In genomic region chr3:100090669-100091005, GRCh38 we compare ENCODE assay signal across 13 cellular contexts. TPM values are rescaled to one million over a fixed set of nuclear protein-coding genes. Genes with fewer than 3 reads are reported as not detected.
DNase-seq lines count a peak whose midpoint lies in the region; ATAC-seq and TF ChIP-seq lines count a peak whose summit lies in the region.
"Had no signal": no experiment of that assay in that cellular context is flagged by ENCODE, and none has a peak within 500 bp of the region (broad histone marks: within the 10 kb centered on the region; RNA-seq: fewer than 3 reads in every experiment).

No MANE protein-coding gene starts in this region.

- intact Hi-C loops in mucosa of descending colon (cut with DNase I, micrococcal nuclease), result no loop called here

- no peaks in the 10 kb centered on the region; the same call in 1 of the 2 replicates for H3F3A ChIP-seq in MM.1S (ENCODE audit: insufficient read depth, low read length)

- H3K9me3 ChIP-seq in MM.1S (replicated peaks; ENCODE audit: insufficient read depth, low read length), result no peaks in the 10 kb centered on the region
- no peaks in the 10 kb centered on the region for H3K9me3 ChIP-seq in mucosa of descending colon
- H3K9me3 ChIP-seq in effector memory CD4-positive, alpha-beta T cell (ENCODE audit: control insufficient read depth, low read length), result no peaks in the 10 kb centered on the region
- H3K9me3 ChIP-seq: thoracic aorta had no signal

- no peaks in the 10 kb centered on the region for H3K36me3 ChIP-seq in MM.1S (replicated peaks; ENCODE audit: insufficient read depth, low read length)
- H3K36me3 ChIP-seq in mucosa of descending colon (ENCODE audit: low read depth), result no peaks in the 10 kb centered on the region
- no peaks in the 10 kb centered on the region for H3K36me3 ChIP-seq in effector memory CD4-positive, alpha-beta T cell (ENCODE audit: control insufficient read depth, insufficient read depth, low read length)
- H3K36me3 ChIP-seq: thoracic aorta had no signal

- no peaks in the 10 kb centered on the region for H4K20me1 ChIP-seq in MM.1S (ENCODE audit: insufficient read depth, low read length)

- H3K4me1 ChIP-seq in MM.1S (ENCODE audit: low read length) (peaks cover 12% of the 10 kb centered on the region), mucosa of descending colon (ENCODE audit: low read depth) (no peaks in the 10 kb centered on the region)
- H3K4me1 ChIP-seq in effector memory CD4-positive, alpha-beta T cell (ENCODE audit: control insufficient read depth, insufficient read depth, low read length, poor library complexity, severe bottlenecking), result no peaks in the 10 kb centered on the region

- H3K4me2 ChIP-seq in MM.1S (ENCODE audit: low read depth, low read length), result no peak overlapping the region

- TF ChIP-seq CTCF in MM.1S (IDR thresholded peaks at IDR 0.05; ENCODE audit: low read length), result 0 out of 2 replicates have a peak, but pooled peaks have one; percentile 1
- no peak for TF ChIP-seq CTCF in mucosa of descending colon (IDR thresholded peaks at IDR 0.05)

- DNase-seq in MM.1S (no peak), mucosa of descending colon (no peak), NCI-H82 (lab: John Stamatoyannopoulos, UW) (no peak), NCI-H2029 treated with DMSO at 0.1 percent for 48 hours (lab: John Stamatoyannopoulos, UW) (no peak), NCI-H2227 treated with DMSO at 0.1 percent for 48 hours (lab: John Stamatoyannopoulos, UW) (no peak)
- no peak for DNase-seq in effector memory CD4-positive, alpha-beta T cell
- DNase-seq: activated T-cell treated with anti-CD3 and anti-CD28 coated beads, Interleukin-2, amount 50 U/mL, for 1 hour; cerebellar nuclear complex; NCI-H1105; NCI-H510A had no signal

- H3K79me2 ChIP-seq in MM.1S (ENCODE audit: low read length), result no peaks in the 10 kb centered on the region

- H3K27ac ChIP-seq in MM.1S (ENCODE audit: low read length), result no peak overlapping the region
- H3K27ac ChIP-seq in effector memory CD4-positive, alpha-beta T cell (ENCODE audit: insufficient read depth, low read length, poor library complexity, severe bottlenecking), result no peak overlapping the region
- H3K27ac ChIP-seq: thoracic aorta had no signal

- H3K27me3 ChIP-seq in MM.1S (replicated peaks; ENCODE audit: insufficient read depth, low read length), result no peaks in the 10 kb centered on the region
- H3K27me3 ChIP-seq in effector memory CD4-positive, alpha-beta T cell (replicated peaks; ENCODE audit: control insufficient read depth, insufficient read depth, low read length, poor library complexity, severe bottlenecking), result no peaks in the 10 kb centered on the region

- no peak overlapping the region for H3K9ac ChIP-seq in MM.1S (ENCODE audit: low read length)

- H3K4me3 ChIP-seq in MM.1S (ENCODE audit: low read length) (no peak overlapping the region), mucosa of descending colon (no peak overlapping the region)
- no peak overlapping the region for H3K4me3 ChIP-seq in effector memory CD4-positive, alpha-beta T cell (ENCODE audit: insufficient read depth, low read depth, low read length, poor library complexity, severe bottlenecking)
- H3K4me3 ChIP-seq: thoracic aorta had no signal

- no peak overlapping the region for H2AFZ ChIP-seq in MM.1S (ENCODE audit: low read length)

- H3K9me2 ChIP-seq in MM.1S (replicated peaks; ENCODE audit: insufficient read depth, low read length), result no peaks in the 10 kb centered on the region

- ATAC-seq in GM18909 (IDR thresholded peaks at IDR 0.05; ENCODE audit: poor library complexity, unreplicated experiment) (peak; percentile 19), GM21723 (IDR thresholded peaks at IDR 0.05; ENCODE audit: unreplicated experiment) (peak; percentile 2), mucosa of descending colon (peak; percentile 16)

RNA-seq across cellular contexts. Expression of gene FILIP1L, which starts 23.7 kb away (rescaled TPM):
- total RNA-seq in mucosa of descending colon, result 10 to 100 TPM in 2 of 3 donors, 1 to 10 TPM in 1; 8.9 to 37.0 (median 17.1) TPM
